9 cellular contexts compared by ENCODE assay signal in genomic region chr10:15427836-15428414, GRCh38. TPM values are rescaled to one million over a fixed set of nuclear protein-coding genes. Genes with fewer than 3 reads are reported as not detected.
DNase-seq lines count a peak whose midpoint lies in the region; ATAC-seq, FAIRE-seq and TF ChIP-seq lines count a peak whose summit lies in the region.
"Had no signal": no experiment of that assay in that cellular context is flagged by ENCODE, and none has a peak within 500 bp of the region (broad histone marks: within the 10 kb centered on the region; RNA-seq: fewer than 3 reads in every experiment).

No MANE protein-coding gene starts in this region.

- H3K27ac Mint-ChIP-seq in T-helper 2 cell treated with Interferon-gamma antibody and Interleukin-4, amounts not matched to agents 5 μg/mL and 100 μg/mL, for 36 hours: no peak overlapping the region

- H3K36me3 ChIP-seq in HEK293 (ENCODE audit: control insufficient read depth in 2 of 2, insufficient read depth in 1 of 2, low read length in 2 of 2): no peaks in the 10 kb centered on the region

- DNase-seq in Ammon's horn (ENCODE audit: low spot score): peak; percentile 76
- no peak for DNase-seq in right cardiac atrium
- DNase-seq in urothelium cell line (ENCODE audit: low spot score): peak; percentile 36
- no peak for DNase-seq in T-helper 2 cell treated with Interferon-gamma antibody and Interleukin-4, amounts not matched to agents 5 μg/mL and 100 μg/mL, for 36 hours (ENCODE audit: low spot score)
- no peak for DNase-seq in activated CD4-positive, alpha-beta T cell treated with anti-CD3 and anti-CD28 coated beads, Interleukin-2, amount 50 U/mL, for 48 hours

- H3K27ac ChIP-seq in HEK293 (ENCODE audit: extremely low read depth, low read depth, low read length) (no peak overlapping the region), right cardiac atrium (ENCODE audit: low read length) (no peak overlapping the region)
- H3K27ac ChIP-seq: epithelial cell of prostate had no signal

- H3K4me3 ChIP-seq in HEK293 (ENCODE audit: low read depth, low read length) (no peak overlapping the region), right cardiac atrium (ENCODE audit: low read length) (no peak overlapping the region)

- no peak overlapping the region for H3K4me3 Mint-ChIP-seq in T-helper 2 cell treated with Interferon-gamma antibody and Interleukin-4, amounts not matched to agents 5 μg/mL and 100 μg/mL, for 36 hours

- TF ChIP-seq CTCF in HEK293 (tag by site-specific recombination; IDR thresholded peaks at IDR 0.05): 0 out of 2 replicates have a peak, but pooled peaks have one; percentile 13

- POLR2A ChIA-PET in HEK293 (lab: Yijun Ruan, JAX): no interaction called here

- ATAC-seq in SK-N-SH treated with all-trans-retinoic acid at 6 μM for 48 hours: peak; percentile 87
- peak; percentile 54 to 71 for ATAC-seq in right cardiac atrium
- no peak for ATAC-seq in GM19351 (IDR thresholded peaks at IDR 0.05; ENCODE audit: unreplicated experiment)

- intact Hi-C loops in right cardiac atrium (cut with DNase I): loop anchor here in 1 of 4 donors (5.0 kb wide), 1 partner anchor 399 kb away; no protein-coding TSS in a partner anchor

- H3K4me1 ChIP-seq in HEK293 (ENCODE audit: control insufficient read depth, insufficient read depth, low read length) (peaks cover 5% of the 10 kb centered on the region; the same call in 1 of the 2 replicates), right cardiac atrium (ENCODE audit: control insufficient read depth, insufficient read depth, low read length) (no peaks in the 10 kb centered on the region)

- H3K9me3 Mint-ChIP-seq in T-helper 2 cell treated with Interferon-gamma antibody and Interleukin-4, amounts not matched to agents 5 μg/mL and 100 μg/mL, for 36 hours: no peaks in the 10 kb centered on the region

- H3K27me3 Mint-ChIP-seq in T-helper 2 cell treated with Interferon-gamma antibody and Interleukin-4, amounts not matched to agents 5 μg/mL and 100 μg/mL, for 36 hours (ENCODE audit: low read depth): peaks cover 5% of the 10 kb centered on the region

- no peaks in the 10 kb centered on the region for H3K4me1 Mint-ChIP-seq in T-helper 2 cell treated with Interferon-gamma antibody and Interleukin-4, amounts not matched to agents 5 μg/mL and 100 μg/mL, for 36 hours (ENCODE audit: low read depth)

- H3K36me3 Mint-ChIP-seq in T-helper 2 cell treated with Interferon-gamma antibody and Interleukin-4, amounts not matched to agents 5 μg/mL and 100 μg/mL, for 36 hours (ENCODE audit: low read depth): no peaks in the 10 kb centered on the region

- CTCF ChIA-PET in HEK293 (lab: Yijun Ruan, JAX): interaction anchor here (0.6 to 9.9 kb wide), 25 partner anchors 8 to 1388 kb away, joined by 3 to 178 read pairs (median 4); partner anchors contain the start of gene ITGA8

- WGBS in right cardiac atrium: 24% methylated on average over 5 of the region's 5 CpGs

- H3K27me3 ChIP-seq in right cardiac atrium (ENCODE audit: control insufficient read depth, insufficient read depth): no peaks in the 10 kb centered on the region

- H3K9me3 ChIP-seq in HEK293 (ENCODE audit: control insufficient read depth, insufficient read depth, low read depth, low read length) (no peaks in the 10 kb centered on the region), right cardiac atrium (ENCODE audit: control insufficient read depth, low read length) (no peaks in the 10 kb centered on the region)

- FAIRE-seq in urothelium cell line (lab: Jason Lieb, UNC): peak; percentile 30

TF ChIP-seq in HEK293, 187 proteins besides CTCF, POLR2A, EP300 and RAD21 (continues in another document):
- TF ChIP-seq OVOL3 (tag by site-specific recombination; IDR thresholded peaks at IDR 0.05) (no peak), SCRT2 (tag by site-specific recombination; IDR thresholded peaks at IDR 0.05) (peak; percentile 80), ZNF157 (tag by site-specific recombination; IDR thresholded peaks at IDR 0.05) (no peak), ZNF791 (tag by site-specific recombination; IDR thresholded peaks at IDR 0.05) (no peak), IKZF3 (tag by site-specific recombination; IDR thresholded peaks at IDR 0.05) (peak; percentile 39; the same call in 1 of the 2 replicates), ZNF76 (tag by site-specific recombination; IDR thresholded peaks at IDR 0.05; ENCODE audit: borderline replicate concordance, low read depth) (peak; percentile 62; the same call in 1 of the 2 replicates), ZNF747 (tag by site-specific recombination; IDR thresholded peaks at IDR 0.05) (no peak), ZFP69B (tag by site-specific recombination; IDR thresholded peaks at IDR 0.05) (no peak), ZNF837 (tag by site-specific recombination; IDR thresholded peaks at IDR 0.05) (no peak), ZNF558 (tag by site-specific recombination; IDR thresholded peaks at IDR 0.05) (no peak), ZNF510 (tag by site-specific recombination; IDR thresholded peaks at IDR 0.05; ENCODE audit: insufficient replicate concordance) (no peak), BCL11A (tag by site-specific recombination; IDR thresholded peaks at IDR 0.05; ENCODE audit: low read depth) (no peak), ZNF24 (tag by site-specific recombination; IDR thresholded peaks at IDR 0.05) (no peak), ZNF354C (tag by site-specific recombination; IDR thresholded peaks at IDR 0.05; ENCODE audit: borderline replicate concordance, low read depth) (no peak), ZNF654 (tag by site-specific recombination; IDR thresholded peaks at IDR 0.05; ENCODE audit: low read depth) (peak; percentile 93), ZNF335 (tag by site-specific recombination; conservative IDR thresholded peaks at IDR 0.05) (no peak; the same call in 1 of the 2 replicates), ZNF701 (tag by site-specific recombination; IDR thresholded peaks at IDR 0.05) (no peak), ZNF26 (tag by site-specific recombination; IDR thresholded peaks at IDR 0.05) (no peak), ZNF600 (tag by site-specific recombination; IDR thresholded peaks at IDR 0.05) (no peak)

TF ChIP-seq in SK-N-SH treated with all-trans-retinoic acid at 6 μM for 48 hours, 23 proteins besides CTCF, POLR2A, EP300 and RAD21:
- TF ChIP-seq PPARA (CRISPR knock-in tag; IDR thresholded peaks at IDR 0.05; ENCODE audit: borderline replicate concordance) (no peak), SNAI2 (CRISPR knock-in tag; IDR thresholded peaks at IDR 0.05) (no peak), ZNF70 (CRISPR knock-in tag; IDR thresholded peaks at IDR 0.05) (no peak), TOX (CRISPR knock-in tag; IDR thresholded peaks at IDR 0.05; ENCODE audit: borderline replicate concordance) (no peak), ISL1 (CRISPR knock-in tag; IDR thresholded peaks at IDR 0.05) (no peak), ESRRG (CRISPR knock-in tag; IDR thresholded peaks at IDR 0.05) (no peak), OSR1 (CRISPR knock-in tag; IDR thresholded peaks at IDR 0.05) (no peak), BACH2 (CRISPR knock-in tag; IDR thresholded peaks at IDR 0.05; ENCODE audit: borderline replicate concordance) (no peak), GLIS3 (CRISPR knock-in tag; IDR thresholded peaks at IDR 0.05) (no peak), CSRNP3 (CRISPR knock-in tag; IDR thresholded peaks at IDR 0.05) (no peak), TSHZ2 (CRISPR knock-in tag; IDR thresholded peaks at IDR 0.05) (no peak), TCF4 (CRISPR knock-in tag; IDR thresholded peaks at IDR 0.05; ENCODE audit: borderline replicate concordance) (no peak), ZFP3 (CRISPR knock-in tag; IDR thresholded peaks at IDR 0.05) (no peak)

RNA-seq across cellular contexts. Expression of gene FAM171A1, which starts 56.8 kb away (rescaled TPM):
- 10 to 100 TPM; 13.1 to 15.0 (median 13.8) TPM for total RNA-seq in right cardiac atrium
- polyA plus RNA-seq in right cardiac atrium: 9.3 TPM

Comparison
In these comparisons a context has a peak if more than half of its experiments do, and no peak if none do; other contexts are left out.
1. DNase-seq: peak in Ammon's horn (single experiment) and urothelium cell line (single experiment); none in right cardiac atrium (0 of 3), T-helper 2 cell treated with Interferon-gamma antibody and Interleukin-4, amounts not matched to agents 5 μg/mL and 100 μg/mL, for 36 hours (single experiment) and activated CD4-positive, alpha-beta T cell treated with anti-CD3 and anti-CD28 coated beads, Interleukin-2, amount 50 U/mL, for 48 hours (0 of 2).